ENCODE assay signal across 1 cellular context in the genomic region with DNA sequence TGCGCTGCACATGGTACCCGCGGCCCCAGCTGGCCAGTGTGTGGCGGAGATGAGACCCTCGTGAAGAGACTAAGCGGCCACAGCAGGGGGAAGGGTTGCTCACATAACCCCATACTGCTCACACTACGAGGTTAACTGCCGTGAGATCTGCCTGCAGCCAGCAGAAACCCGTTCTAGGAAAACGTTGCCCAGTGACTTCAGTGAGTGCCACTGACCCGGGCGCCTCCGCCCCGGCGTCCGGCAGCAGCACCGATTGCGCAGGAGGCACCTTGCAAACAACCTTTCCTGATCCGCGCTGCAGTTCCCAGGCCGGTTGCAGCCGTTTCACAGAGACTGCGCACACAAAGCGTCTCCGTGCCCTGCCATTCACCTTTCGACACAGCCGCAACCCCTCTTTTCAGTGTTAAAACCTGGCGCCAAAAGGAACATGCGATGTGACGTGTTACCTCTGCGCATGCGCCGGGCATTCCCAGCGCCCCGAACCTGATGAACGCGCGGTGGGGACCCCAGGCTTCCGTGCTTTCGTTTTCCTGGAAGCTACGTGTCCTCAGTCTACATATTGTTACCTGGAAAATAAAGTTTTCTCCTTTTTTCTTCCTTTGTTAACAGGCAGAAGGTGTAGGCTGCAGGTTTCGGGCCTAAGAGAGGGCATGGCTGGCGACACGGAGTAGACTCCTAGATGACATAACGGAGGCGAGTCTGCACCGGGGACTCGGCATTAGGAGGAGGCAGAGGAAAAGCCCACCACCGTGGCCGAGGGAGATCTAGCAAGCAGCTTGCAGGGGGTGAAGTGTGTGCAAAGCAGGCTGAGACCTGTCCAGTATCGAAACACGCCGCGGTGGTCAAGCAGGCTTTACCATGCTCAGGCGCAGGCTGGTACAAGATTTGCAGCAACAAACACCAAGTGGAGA.
TF ChIP-seq lines count a peak whose summit lies in the region.

No MANE protein-coding gene starts in this region.

TF ChIP-seq in HepG2, 621 proteins besides CTCF, POLR2A, EP300 and RAD21 (continued from another document):
- no peak for TF ChIP-seq ZNF18 (CRISPR knock-in tag; IDR thresholded peaks at IDR 0.05; ENCODE audit: insufficient replicate concordance)
- TF ChIP-seq U2AF2 (IDR thresholded peaks at IDR 0.05; ENCODE audit: low read depth, low read length), result no peak
- no peak for TF ChIP-seq ZNF121 (CRISPR knock-in tag; IDR thresholded peaks at IDR 0.05)
- no peak for TF ChIP-seq ZBTB8A (CRISPR knock-in tag; IDR thresholded peaks at IDR 0.05; ENCODE audit: borderline replicate concordance, low read depth)
- no peak for TF ChIP-seq TBX3 (IDR thresholded peaks at IDR 0.05; ENCODE audit: borderline replicate concordance)
- no peak for TF ChIP-seq ZKSCAN1 (IDR thresholded peaks at IDR 0.05; ENCODE audit: low read length)
- TF ChIP-seq ZNF124 (CRISPR knock-in tag; IDR thresholded peaks at IDR 0.05), result no peak
- TF ChIP-seq MTF1 (CRISPR knock-in tag; IDR thresholded peaks at IDR 0.05), result 0 out of 2 replicates have a peak, but pooled peaks have one; percentile 66
- TF ChIP-seq ZBED4 (CRISPR knock-in tag; IDR thresholded peaks at IDR 0.05; ENCODE audit: borderline replicate concordance), result no peak
- TF ChIP-seq PTBP1 (IDR thresholded peaks at IDR 0.05; ENCODE audit: low read depth, low read length, poor library complexity, severe bottlenecking), result peak; percentile 50
- no peak for TF ChIP-seq CERS6 (CRISPR knock-in tag; IDR thresholded peaks at IDR 0.05)
- TF ChIP-seq SP2 (CRISPR knock-in tag; IDR thresholded peaks at IDR 0.05), result no peak
- TF ChIP-seq DBP (CRISPR knock-in tag; IDR thresholded peaks at IDR 0.05; ENCODE audit: not compliant biosample characterization), result peak; percentile 65
- TF ChIP-seq ZNF34 (CRISPR knock-in tag; IDR thresholded peaks at IDR 0.05; ENCODE audit: borderline replicate concordance), result no peak
- no peak for TF ChIP-seq ZNF678 (CRISPR knock-in tag; IDR thresholded peaks at IDR 0.05)
- TF ChIP-seq ZBTB21 (CRISPR knock-in tag; IDR thresholded peaks at IDR 0.05), result peak; percentile 18; the same call in 1 of the 2 replicates
- TF ChIP-seq ZNF605 (CRISPR knock-in tag; IDR thresholded peaks at IDR 0.05), result peak; percentile 86
- TF ChIP-seq ZNF142 (CRISPR knock-in tag; IDR thresholded peaks at IDR 0.05), result 0 out of 2 replicates have a peak, but pooled peaks have one; percentile 47
- TF ChIP-seq, protein P1, sequence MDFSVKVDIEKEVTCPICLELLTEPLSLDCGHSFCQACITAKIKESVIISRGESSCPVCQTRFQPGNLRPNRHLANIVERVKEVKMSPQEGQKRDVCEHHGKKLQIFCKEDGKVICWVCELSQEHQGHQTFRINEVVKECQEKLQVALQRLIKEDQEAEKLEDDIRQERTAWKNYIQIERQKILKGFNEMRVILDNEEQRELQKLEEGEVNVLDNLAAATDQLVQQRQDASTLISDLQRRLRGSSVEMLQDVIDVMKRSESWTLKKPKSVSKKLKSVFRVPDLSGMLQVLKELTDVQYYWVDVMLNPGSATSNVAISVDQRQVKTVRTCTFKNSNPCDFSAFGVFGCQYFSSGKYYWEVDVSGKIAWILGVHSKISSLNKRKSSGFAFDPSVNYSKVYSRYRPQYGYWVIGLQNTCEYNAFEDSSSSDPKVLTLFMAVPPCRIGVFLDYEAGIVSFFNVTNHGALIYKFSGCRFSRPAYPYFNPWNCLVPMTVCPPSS (IDR thresholded peaks at IDR 0.05), result no peak
- TF ChIP-seq ZBTB20 (CRISPR knock-in tag; IDR thresholded peaks at IDR 0.05; ENCODE audit: borderline replicate concordance, low read depth), result no peak
- peak; percentile 46; the same call in 1 of the 2 replicates for TF ChIP-seq HIVEP1 (CRISPR knock-in tag; IDR thresholded peaks at IDR 0.05)
- TF ChIP-seq FOXO1 (CRISPR knock-in tag; IDR thresholded peaks at IDR 0.05), result peak; percentile 28
- TF ChIP-seq NFIC (IDR thresholded peaks at IDR 0.05; ENCODE audit: low read length), result no peak
- peak; percentile 78 for TF ChIP-seq SPEN (CRISPR knock-in tag; IDR thresholded peaks at IDR 0.05; ENCODE audit: low read depth)
- TF ChIP-seq ZNF761 (CRISPR knock-in tag; conservative IDR thresholded peaks at IDR 0.05), result 0 out of 2 replicates have a peak, but pooled peaks have one; percentile 74
- TF ChIP-seq, protein P2, sequence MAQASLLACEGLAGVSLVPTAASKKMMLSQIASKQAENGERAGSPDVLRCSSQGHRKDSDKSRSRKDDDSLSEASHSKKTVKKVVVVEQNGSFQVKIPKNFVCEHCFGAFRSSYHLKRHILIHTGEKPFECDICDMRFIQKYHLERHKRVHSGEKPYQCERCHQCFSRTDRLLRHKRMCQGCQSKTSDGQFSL (CRISPR knock-in tag; IDR thresholded peaks at IDR 0.05), result 0 out of 2 replicates have a peak, but pooled peaks have one; percentile 19
- TF ChIP-seq MIER2 (CRISPR knock-in tag; IDR thresholded peaks at IDR 0.05), result no peak
- no peak for TF ChIP-seq HNF4A (CRISPR knock-in tag; IDR thresholded peaks at IDR 0.05)
- TF ChIP-seq FIP1L1 (IDR thresholded peaks at IDR 0.05; ENCODE audit: borderline replicate concordance, insufficient read depth, low read depth, low read length), result no peak
- peak; percentile 63; the same call in 1 of the 2 replicates for TF ChIP-seq GABPB1 (CRISPR knock-in tag; IDR thresholded peaks at IDR 0.05)
